ENCODE assay signal across 8 cellular contexts in the genomic region with DNA sequence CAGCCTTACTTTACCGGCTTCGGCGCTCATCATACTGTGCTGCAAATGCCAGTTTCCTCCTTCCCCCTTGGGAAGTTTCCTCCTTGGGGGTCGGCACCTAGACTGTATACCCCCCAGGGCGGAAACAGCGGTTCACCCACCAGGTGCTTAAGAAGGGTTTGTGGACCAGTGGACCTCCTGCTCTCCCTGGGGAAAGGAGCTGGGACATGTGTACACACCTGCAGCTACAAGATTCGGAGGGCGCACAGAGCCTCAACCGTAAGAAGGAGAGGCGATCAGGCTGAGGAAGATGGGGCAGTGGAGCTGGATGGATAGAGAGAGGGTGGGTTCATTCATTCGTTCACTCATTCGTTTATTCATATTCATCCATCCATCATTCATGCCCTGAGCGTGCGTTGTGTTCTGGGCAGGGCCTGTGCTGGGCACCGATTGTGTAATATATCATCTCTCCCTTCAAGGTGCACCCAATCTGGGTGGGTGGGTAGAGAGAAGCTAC. TPM values are rescaled to one million over a fixed set of nuclear protein-coding genes. Genes with fewer than 3 reads are reported as not detected.
DNase-seq lines count a peak whose midpoint lies in the region; ATAC-seq and TF ChIP-seq lines count a peak whose summit lies in the region.

No MANE protein-coding gene starts in this region.

- TF ChIP-seq EP300 in upper lobe of left lung (IDR thresholded peaks at IDR 0.05) = no peak

- peak overlapping the region; percentile 82 for H3K4me3 ChIP-seq in astrocyte of the spinal cord (ENCODE audit: low read depth, low read length)
- H3K4me3 ChIP-seq in upper lobe of left lung = peak overlapping the region; percentile 33 to 93 (median 80)

- TF ChIP-seq CTCF in astrocyte of the spinal cord (IDR thresholded peaks at IDR 0.05; ENCODE audit: low read depth, low read length) = no peak
- TF ChIP-seq CTCF in upper lobe of left lung (IDR thresholded peaks at IDR 0.05) = no peak
- no peak for TF ChIP-seq CTCF in GM20000 (IDR thresholded peaks at IDR 0.05; ENCODE audit: extremely low read depth, missing control alignments)

- no peaks in the 10 kb centered on the region for H3K27me3 Mint-ChIP-seq in activated naive CD4-positive, alpha-beta T cell treated with anti-CD3 and anti-CD28 coated beads for 36 hours (ENCODE audit: low read depth)
- no peaks in the 10 kb centered on the region for H3K27me3 Mint-ChIP-seq in memory B cell

- TF ChIP-seq POLR2A in upper lobe of left lung (IDR thresholded peaks at IDR 0.05) = no peak

- H3K4me1 ChIP-seq in upper lobe of left lung = peaks cover 31 to 56% (median 36%) of the 10 kb centered on the region in 4 donors

- peak; percentile 32 for DNase-seq in activated naive CD4-positive, alpha-beta T cell treated with anti-CD3 and anti-CD28 coated beads for 36 hours
- no peak for DNase-seq in activated naive CD4-positive, alpha-beta T cell treated with Interleukin-2 at 50 U/mL for 16 hours
- DNase-seq in astrocyte of the spinal cord (ENCODE audit: low read depth, low spot score) = no peak
- no peak for DNase-seq in memory B cell (ENCODE audit: low spot score in 2 of 2)
- DNase-seq in upper lobe of left lung = no peak
- DNase-seq in GM20000 (ENCODE audit: low spot score) = no peak
- no peak for DNase-seq in SHP77 (lab: John Stamatoyannopoulos, UW)

- WGBS in upper lobe of left lung, 2 donors = 62 to 66% methylated on average over 15 of the region's 15 CpGs

- ATAC-seq in memory B cell (ENCODE audit: low read depth) = no peak
- no peak for ATAC-seq in upper lobe of left lung (ENCODE audit: low FRiP score in 2 of 2)
- no peak for ATAC-seq in GM19463 (IDR thresholded peaks at IDR 0.05; ENCODE audit: unreplicated experiment)

- intact Hi-C loops in activated naive CD4-positive, alpha-beta T cell treated with anti-CD3 and anti-CD28 coated beads for 36 hours (cut with micrococcal nuclease) = loop anchor here (1.0 to 5.0 kb wide), 9 partner anchors 43 to 557 kb away; a partner anchor contains a TSS

- peaks cover 61% of the 10 kb centered on the region for H3K4me1 Mint-ChIP-seq in activated naive CD4-positive, alpha-beta T cell treated with anti-CD3 and anti-CD28 coated beads for 36 hours (ENCODE audit: low read depth)
- H3K4me1 Mint-ChIP-seq in memory B cell = peaks cover 31% of the 10 kb centered on the region

- H3K27me3 ChIP-seq in upper lobe of left lung = no peaks in the 10 kb centered on the region

- H3K9me3 ChIP-seq in upper lobe of left lung = no peaks in the 10 kb centered on the region

- no peaks in the 10 kb centered on the region for H3K9me3 Mint-ChIP-seq in activated naive CD4-positive, alpha-beta T cell treated with anti-CD3 and anti-CD28 coated beads for 36 hours
- no peaks in the 10 kb centered on the region for H3K9me3 Mint-ChIP-seq in memory B cell

- H3K27ac Mint-ChIP-seq in activated naive CD4-positive, alpha-beta T cell treated with anti-CD3 and anti-CD28 coated beads for 36 hours = peak overlapping the region; percentile 98
- H3K27ac Mint-ChIP-seq in memory B cell = peak overlapping the region; percentile 95

- H3K36me3 ChIP-seq in upper lobe of left lung = no peaks in the 10 kb centered on the region

- in situ Hi-C loops in astrocyte of the spinal cord (cut with HindIII; ENCODE audit: low sequenced_read_pairs) = no loop called here

- H3K36me3 Mint-ChIP-seq in activated naive CD4-positive, alpha-beta T cell treated with anti-CD3 and anti-CD28 coated beads for 36 hours (ENCODE audit: low read depth) = peaks cover 2% of the 10 kb centered on the region
- no peaks in the 10 kb centered on the region for H3K36me3 Mint-ChIP-seq in memory B cell

- H3K27ac ChIP-seq in upper lobe of left lung = peak overlapping the region; percentile 91 to 98 (median 94)

- CTCF ChIA-PET in activated naive CD4-positive, alpha-beta T cell treated with anti-CD3 and anti-CD28 coated beads for 36 hours (lab: Charles Lee) = interaction anchor here (0.5 to 2.8 kb wide), 8 partner anchors 13 to 358 kb away, joined by 3 to 16 read pairs (median 3); a partner anchor contains a TSS

- peak overlapping the region; percentile 95 for H3K4me3 Mint-ChIP-seq in activated naive CD4-positive, alpha-beta T cell treated with anti-CD3 and anti-CD28 coated beads for 36 hours
- H3K4me3 Mint-ChIP-seq in memory B cell = peak overlapping the region; percentile 95

RNA-seq across cellular contexts. Expression of a gene that starts 0.7 kb away (rescaled TPM):
- total RNA-seq in activated naive CD4-positive, alpha-beta T cell treated with anti-CD3 and anti-CD28 coated beads for 36 hours = 10 to 100 TPM; 10.2 to 10.6 TPM
- total RNA-seq in upper lobe of left lung = 10 to 100 TPM in 4 of 6 donors, 1 to 10 TPM in 2; 8.7 to 37.7 (median 14.1) TPM

RNA-seq across cellular contexts. Expression of a gene that starts 13.9 kb away (rescaled TPM):
- total RNA-seq in activated naive CD4-positive, alpha-beta T cell treated with anti-CD3 and anti-CD28 coated beads for 36 hours = 1 to 10 TPM; 1.6 TPM
- total RNA-seq in upper lobe of left lung = 10 to 100 TPM in 5 of 6 donors, 1 to 10 TPM in 1; 8.8 to 66.0 (median 29.4) TPM

RNA-seq across cellular contexts. Expression of a gene that starts 43.9 kb away (rescaled TPM):
- 10 to 100 TPM; 45.3 to 46.2 TPM for total RNA-seq in activated naive CD4-positive, alpha-beta T cell treated with anti-CD3 and anti-CD28 coated beads for 36 hours
- total RNA-seq in upper lobe of left lung = 10 to 100 TPM; 13.6 to 37.7 (median 31.1) TPM

RNA-seq across cellular contexts. Expression of a gene that starts 43.9 kb away (rescaled TPM):
- total RNA-seq in activated naive CD4-positive, alpha-beta T cell treated with anti-CD3 and anti-CD28 coated beads for 36 hours = 1 to 10 TPM; 2.3 to 3.6 TPM
- 10 to 100 TPM; 16.3 to 71.2 (median 24.6) TPM for total RNA-seq in upper lobe of left lung
